ENCODE assay signal across 8 cellular contexts in the genomic region with DNA sequence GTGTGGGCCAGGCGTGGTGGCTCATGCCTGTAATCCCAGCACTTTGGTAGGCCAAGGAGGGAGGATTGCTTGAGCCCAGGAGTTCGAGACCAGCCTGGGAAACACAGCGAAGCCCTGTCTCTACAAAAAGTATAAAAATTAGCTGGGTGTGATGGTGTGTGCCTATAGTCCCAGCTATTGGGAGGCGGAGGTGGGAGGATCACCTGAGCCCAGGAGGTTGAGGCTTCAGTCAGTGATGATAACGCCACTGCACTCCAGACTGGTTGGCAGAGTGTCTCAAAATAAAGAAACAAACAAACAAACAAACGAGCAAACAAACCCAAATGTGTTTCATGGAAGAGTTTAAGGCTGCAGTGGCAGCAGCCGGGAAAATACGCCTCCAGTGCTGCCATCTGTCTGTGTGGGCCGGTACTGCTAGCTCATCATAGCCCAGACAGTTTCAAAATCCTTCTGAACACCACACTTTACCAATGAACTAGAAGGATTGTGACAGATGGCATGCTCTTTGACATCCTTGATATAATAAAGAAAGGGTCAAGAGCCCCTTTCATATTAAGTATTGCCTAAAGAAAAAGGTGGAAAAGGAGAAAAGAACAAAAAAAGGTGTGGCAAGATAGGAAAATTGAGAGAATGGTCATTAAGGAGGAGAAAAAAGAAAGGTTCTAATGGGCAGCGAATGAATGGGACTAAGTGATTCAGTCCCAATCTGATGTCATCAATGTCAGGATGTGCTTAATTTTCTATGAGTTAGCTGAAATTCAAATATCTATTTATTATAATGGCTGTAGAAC.
DNase-seq lines count a peak whose midpoint lies in the region; ATAC-seq, FAIRE-seq and TF ChIP-seq lines count a peak whose summit lies in the region.

No MANE protein-coding gene starts in this region.

- peak overlapping the region; percentile 32; the same call in 1 of the 2 replicates for H3K4me2 ChIP-seq in OCI-LY1 (ENCODE audit: low read length)

- H3K27me3 ChIP-seq in A673 (replicated peaks; ENCODE audit: insufficient read depth, low read depth, low read length, poor library complexity): no peaks in the 10 kb centered on the region
- no peaks in the 10 kb centered on the region for H3K27me3 ChIP-seq in OCI-LY1 (ENCODE audit: insufficient read depth, low read length)
- no peaks in the 10 kb centered on the region for H3K27me3 ChIP-seq in foreskin keratinocyte
- no peaks in the 10 kb centered on the region for H3K27me3 ChIP-seq in uterus

- peak overlapping the region; percentile 93 for H2AFZ ChIP-seq in OCI-LY1 (ENCODE audit: low read length)

- H3K27ac ChIP-seq in A673 (ENCODE audit: low read depth, low read length, poor library complexity, severe bottlenecking) (no peak overlapping the region), OCI-LY1 (ENCODE audit: low read depth, low read length, poor library complexity, severe bottlenecking) (no peak overlapping the region), foreskin keratinocyte (no peak overlapping the region), uterus (no peak overlapping the region)

- H3K36me3 ChIP-seq in A673 (ENCODE audit: insufficient read depth, low read length, poor library complexity, severe bottlenecking) (no peaks in the 10 kb centered on the region), OCI-LY1 (ENCODE audit: insufficient read depth, low read length) (no peaks in the 10 kb centered on the region), uterus (no peaks in the 10 kb centered on the region)

- no peaks in the 10 kb centered on the region for H4K20me1 ChIP-seq in OCI-LY1 (ENCODE audit: insufficient read depth, low read length)

- peak; percentile 82 for ATAC-seq in HG02943 (IDR thresholded peaks at IDR 0.05; ENCODE audit: low read depth, unreplicated experiment)
- ATAC-seq in foreskin keratinocyte: peak; percentile 80

- no peak overlapping the region for H3K9ac ChIP-seq in OCI-LY1 (ENCODE audit: low read length)

- no peaks in the 10 kb centered on the region for H3K79me2 ChIP-seq in OCI-LY1 (ENCODE audit: insufficient read depth, low read length)

- BruUV-seq in A673 (replicated peaks; lab: Mats Ljungman, UMichigan): no TSS peak

- TF ChIP-seq CTCF in A673 (conservative IDR thresholded peaks at IDR 0.05; ENCODE audit: low read depth, low read length) (peak; percentile 90), OCI-LY1 (IDR thresholded peaks at IDR 0.05; ENCODE audit: low read length) (peak; percentile 91), foreskin keratinocyte (conservative IDR thresholded peaks at IDR 0.05) (peak; percentile 75), uterus (IDR thresholded peaks at IDR 0.05) (peak; percentile 72 to 89 (median 80))

- H3K4me1 ChIP-seq in A673 (ENCODE audit: insufficient read depth, low read length, poor library complexity, severe bottlenecking): no peaks in the 10 kb centered on the region
- peaks cover 16% of the 10 kb centered on the region for H3K4me1 ChIP-seq in OCI-LY1 (ENCODE audit: insufficient read depth, low read length, severe bottlenecking)
- H3K4me1 ChIP-seq in foreskin keratinocyte: no peaks in the 10 kb centered on the region
- no peaks in the 10 kb centered on the region for H3K4me1 ChIP-seq in uterus

- no peaks in the 10 kb centered on the region for H3F3A ChIP-seq in OCI-LY1 (ENCODE audit: insufficient read depth, low read length)

- intact Hi-C loops in A673 (cut with micrococcal nuclease; ENCODE audit: unreplicated experiment) (loop anchor here (10.0 kb wide), 1 partner anchor 574 kb away; no protein-coding TSS in a partner anchor), posterior cingulate gyrus (cut with DNase I) (loop anchor here (5.0 kb wide), 1 partner anchor 36 kb away; no protein-coding TSS in a partner anchor), uterus (cut with DNase I; ENCODE audit: low total_unique reads) (no loop called here)

- peak; percentile 72 for FAIRE-seq in GM18507 (lab: Jason Lieb, UNC)

- TF ChIP-seq POLR2A in uterus (IDR thresholded peaks at IDR 0.05): no peak

- H3K9me2 ChIP-seq in OCI-LY1 (ENCODE audit: low read depth, low read length): no peaks in the 10 kb centered on the region

- POLR2A ChIA-PET in A673 (lab: Charles Lee; ENCODE audit: low non-redundant PET): no interaction called here

- CTCF ChIA-PET in A673 (lab: Charles Lee): interaction anchor here (0.7 to 1.0 kb wide), 3 partner anchors 42 to 573 kb away, joined by 3 to 4 read pairs (median 3); no protein-coding TSS in a partner anchor

- H3K9me3 ChIP-seq in A673 (ENCODE audit: low read depth, low read length, poor library complexity, severe bottlenecking): no peaks in the 10 kb centered on the region
- no peaks in the 10 kb centered on the region for H3K9me3 ChIP-seq in OCI-LY1 (ENCODE audit: low read length)
- H3K9me3 ChIP-seq in uterus: no peaks in the 10 kb centered on the region

- H3K4me3 ChIP-seq in A673 (ENCODE audit: low read depth, low read length, poor library complexity, severe bottlenecking) (no peak overlapping the region), OCI-LY1 (ENCODE audit: low read depth, low read length, poor library complexity, severe bottlenecking) (no peak overlapping the region), uterus (no peak overlapping the region)

- DNase-seq in A673 (ENCODE audit: low spot score): peak; percentile 54
- no peak for DNase-seq in GM18507 (ENCODE audit: extremely low spot score, insufficient read length, low read depth)
- DNase-seq in activated T-helper 1 cell treated with Interleukin-2 at 50 U/mL for 16 hours (ENCODE audit: low read depth): peak; percentile 35
- no peak for DNase-seq in foreskin keratinocyte
- peak in 9 of 10 donors; percentile 21 to 87 (median 67) for DNase-seq in posterior cingulate gyrus
- DNase-seq in uterus: peak; percentile 56 to 69

Comparison
In these comparisons a context has a peak if more than half of its experiments do, and no peak if none do; other contexts are left out.
1. DNase-seq: peak in A673 (single experiment), activated T-helper 1 cell treated with Interleukin-2 at 50 U/mL for 16 hours (single experiment), posterior cingulate gyrus (9 of 10) and uterus (2 of 2); none in GM18507 (single experiment) and foreskin keratinocyte (0 of 2).
2. Peak in every context shown above with its lines, with median percentiles within 50 percentile points of each other: CTCF ChIP-seq.